Comparison of ENCODE assay signal across 25 cellular contexts in genomic region chr13:109209526-109209925, GRCh38.
DNase-seq lines count a peak whose midpoint lies in the region; ATAC-seq, FAIRE-seq and TF ChIP-seq lines count a peak whose summit lies in the region.
"Had no signal": no experiment of that assay in that cellular context is flagged by ENCODE, and none has a peak within 500 bp of the region (broad histone marks: within the 10 kb centered on the region; RNA-seq: fewer than 3 reads in every experiment).

No MANE protein-coding gene starts in this region.

- FAIRE-seq in A549 (lab: Jason Lieb, UNC) (no peak), H54 (lab: Jason Lieb, UNC) (peak; percentile 91)
- FAIRE-seq: GM12891, H1, HepG2, K562 had no signal

- CTCF ChIA-PET in A549 (lab: Yijun Ruan, JAX) (no interaction called here), GM10248 (lab: Yijun Ruan, JAX) (no interaction called here)

- H3K9me3 ChIP-seq in A549, result no peaks in the 10 kb centered on the region
- H3K9me3 ChIP-seq: SK-N-SH had no signal

- H3K4me3 ChIP-seq in A549, result no peak overlapping the region
- H3K4me3 ChIP-seq: K562 had no signal

- H3K27ac ChIP-seq in A549, result peak overlapping the region in 1 of 2 experiments; percentile 38; a peak in 1 of 6 replicates
- H3K27ac ChIP-seq: RWPE1 had no signal

- POLR2A ChIA-PET in A549 (lab: Yijun Ruan, JAX) (no interaction called here), GM10248 (lab: Yijun Ruan, JAX) (no interaction called here)

- H3K4me2 ChIP-seq in A549, result peak overlapping the region; percentile 26; the same call in 2 of the 3 replicates
- H3K4me2 ChIP-seq: SK-N-SH had no signal

- no peak for TF ChIP-seq CTCF in A549 (IDR thresholded peaks at IDR 0.05)
- no peak for TF ChIP-seq CTCF in GM10248 (IDR thresholded peaks at IDR 0.05; ENCODE audit: control extremely low read depth, extremely low read depth, low read depth, missing control alignments)

- no peak for TF ChIP-seq RAD21 in A549 (conservative IDR thresholded peaks at IDR 0.05 in 1 of 2, IDR thresholded peaks at IDR 0.05 in 1 of 2)

- no peak for TF ChIP-seq EP300 in A549 (IDR thresholded peaks at IDR 0.05)

- DNase-seq in A549 (ENCODE audit: low read depth in 1 of 2, low spot score in 1 of 2) (no peak), H54 (ENCODE audit: insufficient read length, low spot score) (no peak), NCI-H748 treated with DMSO at 0.1 percent for 48 hours (lab: John Stamatoyannopoulos, UW) (peak; percentile 83), SHP77 treated with DMSO at 0.1 percent for 48 hours (lab: John Stamatoyannopoulos, UW) (peak; percentile 36), NCI-H1105 treated with DMSO at 0.1 percent for 48 hours (lab: John Stamatoyannopoulos, UW) (no peak), NCI-H226 (no peak), GM10248 (ENCODE audit: extremely low spot score) (no peak)
- no peak for DNase-seq in activated CD8-positive, alpha-beta memory T cell treated with anti-CD3 and anti-CD28 coated beads for 24 hours
- DNase-seq: ACHN, Calu3, GDM1, Kasumi-1, NCI-H187, NCI-H446 treated with DMSO at 0.1 percent for 48 hours, NCI-H69, SIG-M5, SK-N-SH, SW 1271, T-helper 17 cell had no signal

- 70% methylated on average over 2 of the region's 2 CpGs for WGBS in A549 (ENCODE audit: missing lambda C conversion rate)

- no peak for TF ChIP-seq POLR2A in A549 (IDR thresholded peaks at IDR 0.05; ENCODE audit: low read length)
- TF ChIP-seq POLR2A in H54 (IDR thresholded peaks at IDR 0.05; ENCODE audit: low read depth, low read length), result no peak

- peaks cover 55% of the 10 kb centered on the region for H3K4me1 ChIP-seq in A549

- ATAC-seq in A549, result no peak
- ATAC-seq: HepG2, K562, Panc1, T-helper 17 cell had no signal

TF ChIP-seq in A549, 52 proteins besides CTCF, POLR2A, EP300 and RAD21:
- TF ChIP-seq HDAC2 (IDR thresholded peaks at IDR 0.05) (no peak), REST (IDR thresholded peaks at IDR 0.05) (no peak), EHF (CRISPR knock-in tag; IDR thresholded peaks at IDR 0.05) (no peak), MAZ (IDR thresholded peaks at IDR 0.05; ENCODE audit: borderline replicate concordance, low read depth, low read length) (no peak), SMC3 (IDR thresholded peaks at IDR 0.05) (no peak), HEYL (CRISPR knock-in tag; IDR thresholded peaks at IDR 0.05) (no peak)

Comparison
In these comparisons a context has a peak if more than half of its experiments do, and no peak if none do; other contexts are left out.
1. DNase-seq: peak in NCI-H748 treated with DMSO at 0.1 percent for 48 hours (single experiment) and SHP77 treated with DMSO at 0.1 percent for 48 hours (single experiment); none in A549 (0 of 2), H54 (single experiment), NCI-H1105 treated with DMSO at 0.1 percent for 48 hours (single experiment), NCI-H226 (single experiment), GM10248 (single experiment) and activated CD8-positive, alpha-beta memory T cell treated with anti-CD3 and anti-CD28 coated beads for 24 hours (single experiment).